Comparison of ENCODE assay signal across 25 cellular contexts in genomic region chr3:20569310-20569709, GRCh38.
DNase-seq lines count a peak whose midpoint lies in the region; ATAC-seq, FAIRE-seq and TF ChIP-seq lines count a peak whose summit lies in the region.
"Had no signal": no experiment of that assay in that cellular context is flagged by ENCODE, and none has a peak within 500 bp of the region (broad histone marks: within the 10 kb centered on the region; RNA-seq: fewer than 3 reads in every experiment).

No MANE protein-coding gene starts in this region.

- H3K36me3 ChIP-seq in SK-N-SH (replicated peaks in 1 of 2; ENCODE audit: control insufficient read depth in 1 of 2, insufficient read depth in 2 of 2, low read length in 1 of 2), result no peaks in the 10 kb centered on the region
- H3K36me3 ChIP-seq: BLaER1 treated with 17β-estradiol and CSF1 and Interleukin-3, amounts not matched to agents 10 nM and 100 nM had no signal

- H3K4me1 ChIP-seq in SK-N-SH (ENCODE audit: control insufficient read depth in 1 of 2, insufficient read depth in 2 of 2, low read depth in 1 of 2, low read length in 1 of 2), result peaks cover 0 to 10% of the 10 kb centered on the region in 2 experiments; a peak in 3 of 4 replicates
- H3K4me1 ChIP-seq: A549; BLaER1 treated with 17β-estradiol and CSF1 and Interleukin-3, amounts not matched to agents 10 nM and 100 nM; Caco-2 had no signal

- no peak overlapping the region for H3K4me2 ChIP-seq in SK-N-SH
- H3K4me2 ChIP-seq: A549; BLaER1 treated with 17β-estradiol and CSF1 and Interleukin-3, amounts not matched to agents 10 nM and 100 nM had no signal

- peaks cover 20% of the 10 kb centered on the region for H3F3A ChIP-seq in SK-N-SH (replicated peaks; ENCODE audit: insufficient read depth)

- H3K27me3 ChIP-seq in SK-N-SH (ENCODE audit: insufficient read depth), result no peaks in the 10 kb centered on the region
- H3K27me3 ChIP-seq: BLaER1 treated with 17β-estradiol and CSF1 and Interleukin-3, amounts not matched to agents 10 nM and 100 nM had no signal

- no peaks in the 10 kb centered on the region for H3K9me3 ChIP-seq in SK-N-SH
- H3K9me3 ChIP-seq: A549; BLaER1 treated with 17β-estradiol and CSF1 and Interleukin-3, amounts not matched to agents 10 nM and 100 nM; Caco-2 had no signal

- H3K9me2 ChIP-seq in SK-N-SH, result no peaks in the 10 kb centered on the region

- DNase-seq in D721Med (ENCODE audit: insufficient read length, low spot score) (no peak), SK-N-SH (no peak), amniotic epithelial cell (ENCODE audit: low read depth) (peak; percentile 38), mucosa of gallbladder (ENCODE audit: low spot score) (no peak), NCI-H1048 (lab: John Stamatoyannopoulos, UW) (no peak)
- DNase-seq: AML-193; Caco-2; Calu3; CD4-positive, alpha-beta T cell; CD8-positive, alpha-beta T cell; DMS 273 treated with DMSO at 0.1 percent for 48 hours; DMS153; DMS53; DMS79; DND-41; EL; GDM1 had no signal

- TF ChIP-seq CTCF in D721Med (IDR thresholded peaks at IDR 0.05; ENCODE audit: insufficient read depth, missing control alignments), result no peak
- TF ChIP-seq CTCF in SK-N-SH (IDR thresholded peaks at IDR 0.05), result no peak

- CTCF ChIA-PET in SK-N-SH (lab: Yijun Ruan, JAX), result no interaction called here

- 10% methylated on average over 2 of the region's 2 CpGs for whole genome bisulfite sequencing in SK-N-SH (ENCODE audit: low lambda C conversion rate)

- H3K79me2 ChIP-seq in SK-N-SH (ENCODE audit: insufficient read depth), result no peaks in the 10 kb centered on the region

- H3K4me3 ChIP-seq in SK-N-SH (ENCODE audit: low read depth in 2 of 2, low read length in 1 of 2), result no peak overlapping the region
- H3K4me3 ChIP-seq: A549; BLaER1 treated with 17β-estradiol and CSF1 and Interleukin-3, amounts not matched to agents 10 nM and 100 nM; GM12878 had no signal

- no peaks in the 10 kb centered on the region for H4K20me1 ChIP-seq in SK-N-SH (ENCODE audit: insufficient read depth)
- H4K20me1 ChIP-seq: BLaER1 treated with 17β-estradiol and CSF1 and Interleukin-3, amounts not matched to agents 10 nM and 100 nM had no signal

- POLR2A ChIA-PET in SK-N-SH (lab: Yijun Ruan, JAX), result no interaction called here

- H2AFZ ChIP-seq in SK-N-SH (ENCODE audit: low read depth), result no peak overlapping the region; the same call in 1 of the 2 replicates

- TF ChIP-seq EP300 in SK-N-SH (IDR thresholded peaks at IDR 0.05; ENCODE audit: borderline replicate concordance in 1 of 2, low read depth in 1 of 2, low read length in 1 of 2), result no peak

- H3K27ac ChIP-seq in SK-N-SH (ENCODE audit: low read depth in 2 of 2, low read length in 1 of 2), result no peak overlapping the region
- H3K27ac ChIP-seq: 22Rv1; A549; BLaER1 treated with 17β-estradiol and CSF1 and Interleukin-3, amounts not matched to agents 10 nM and 100 nM; C4-2B had no signal

- no peak overlapping the region for H3K9ac ChIP-seq in SK-N-SH
- H3K9ac ChIP-seq: BLaER1 treated with 17β-estradiol and CSF1 and Interleukin-3, amounts not matched to agents 10 nM and 100 nM had no signal

- no peak for TF ChIP-seq RAD21 in SK-N-SH (IDR thresholded peaks at IDR 0.05; ENCODE audit: low read length)

- FAIRE-seq in D721Med (lab: Jason Lieb, UNC), result peak; percentile 25
- FAIRE-seq: A549, GM12878, GM12892, GM18507 had no signal

- ATAC-seq in GM21390 (IDR thresholded peaks at IDR 0.05; ENCODE audit: unreplicated experiment), result no peak
- ATAC-seq: A549; CD8-positive, alpha-beta T cell; GM12878 had no signal

TF ChIP-seq in SK-N-SH, 30 proteins besides CTCF, POLR2A, EP300 and RAD21:
- TF ChIP-seq MXI1 (IDR thresholded peaks at IDR 0.05; ENCODE audit: low read depth, low read length), result no peak
- peak; percentile 55; the same call in 1 of the 2 replicates for TF ChIP-seq PBX3 (IDR thresholded peaks at IDR 0.05)
